Comparison of ENCODE assay signal across 8 cellular contexts in genomic region chr10:47311900-47312662, GRCh38. TPM values are rescaled to one million over a fixed set of nuclear protein-coding genes. Genes with fewer than 3 reads are reported as not detected.
DNase-seq lines count a peak whose midpoint lies in the region; ATAC-seq and TF ChIP-seq lines count a peak whose summit lies in the region.

No MANE protein-coding gene starts in this region.

- ATAC-seq in GM18858 (IDR thresholded peaks at IDR 0.05; ENCODE audit: unreplicated experiment) (peak; percentile 71), omental fat pad (ENCODE audit: low FRiP score) (peak; percentile 72)

- TF ChIP-seq CTCF in AG09309 (IDR thresholded peaks at IDR 0.05; ENCODE audit: control insufficient read depth, insufficient read depth, low read depth, low read length, missing control alignments) (peak; percentile 98), RWPE1 (conservative IDR thresholded peaks at IDR 0.05; ENCODE audit: low read depth) (peak; percentile 68), omental fat pad (IDR thresholded peaks at IDR 0.05) (peak in 1 of 3 donors; percentile 46), testis (IDR thresholded peaks at IDR 0.05) (peak; percentile 42 to 77 (median 68))

- no peaks in the 10 kb centered on the region for H3K36me3 ChIP-seq in testis (ENCODE audit: low read depth, missing control alignments)

- no peaks in the 10 kb centered on the region for H3K9me3 ChIP-seq in testis

- POLR2A ChIA-PET in RWPE1 (lab: Yijun Ruan, JAX; ENCODE audit: low non-redundant PET), result no interaction called here

- intact Hi-C loops in testis (cut with DNase I; ENCODE audit: low total_unique reads), result no loop called here

- CTCF ChIA-PET in RWPE1 (lab: Yijun Ruan, JAX), result interaction anchor here (0.5 to 5.7 kb wide), 25 partner anchors 9 to 1671 kb away, joined by 3 to 60 read pairs (median 4); partner anchors contain the start of gene GDF2

- no peak overlapping the region for H3K27ac ChIP-seq in RWPE1
- no peak overlapping the region for H3K27ac ChIP-seq in testis

- DNase-seq in AG09309 (ENCODE audit: low read depth) (peak; percentile 29), HuH-7 (ENCODE audit: low spot score) (peak; percentile 76), RWPE1 (ENCODE audit: low spot score) (peak; percentile 73), foreskin melanocyte (peak; percentile 32), omental fat pad (ENCODE audit: low spot score) (peak; percentile 63), testis (peak; percentile 91)
- DNase-seq in activated effector memory CD4-positive, alpha-beta T cell treated with anti-CD3 and anti-CD28 coated beads, Interleukin-2, amount 50 U/mL, for 16 hours, result peak; percentile 93

- no peak for TF ChIP-seq POLR2A in testis (IDR thresholded peaks at IDR 0.05)

- peaks cover 8% of the 10 kb centered on the region for H3K4me1 ChIP-seq in testis

- WGBS in testis, 2 donors, result 44 to 63% methylated on average over 5 to 21 of the region's 21 CpGs

- no peak overlapping the region for H3K4me3 ChIP-seq in AG09309 (ENCODE audit: control insufficient read depth, low read depth, low read length)
- H3K4me3 ChIP-seq in testis, result no peak overlapping the region

- no peaks in the 10 kb centered on the region for H3K27me3 ChIP-seq in testis

RNA-seq across cellular contexts. Expression of gene GDF2, which starts 10.2 kb away (rescaled TPM):
- total RNA-seq in omental fat pad, result not detected
- under 1 TPM; 0.19 to 0.39 TPM for total RNA-seq in testis
- not detected for polyA plus RNA-seq in testis (ENCODE audit: insufficient read depth, low read depth, low replicate concordance)

RNA-seq across cellular contexts. Expression of gene GDF10, which starts 12.1 kb away (rescaled TPM):
- total RNA-seq in omental fat pad, result 1 to 10 TPM in 1 of 4 donors, under 1 TPM in 3; 0.48 to 2.4 (median 0.66) TPM
- 10 to 100 TPM; 34.4 to 47.3 TPM for total RNA-seq in testis
- polyA plus RNA-seq in testis (ENCODE audit: insufficient read depth, low read depth, low replicate concordance), result 17.7 TPM

RNA-seq across cellular contexts. Expression of gene RBP3, which starts 36.1 kb away (rescaled TPM):
- total RNA-seq in omental fat pad (not detected), testis (under 1 TPM in 1 of 2 donors, not detected in 1; 0.25 TPM)
- 0.09 TPM for polyA plus RNA-seq in testis (ENCODE audit: insufficient read depth, low read depth, low replicate concordance)

Comparison
In these comparisons a context has a peak if more than half of its experiments do, and no peak if none do; other contexts are left out.
1. DNase-seq: peak in every context shown above with its lines; median percentile 93 in activated effector memory CD4-positive, alpha-beta T cell treated with anti-CD3 and anti-CD28 coated beads, Interleukin-2, amount 50 U/mL, for 16 hours; 91 in testis; 76 in HuH-7; 73 in RWPE1; 63 in omental fat pad; 32 in foreskin melanocyte; 29 in AG09309.
2. RNA of gene GDF10, which starts 12.1 kb away (total RNA-seq): 34.4 to 47.3 TPM in testis; 0.48 to 2.4 TPM in omental fat pad; every median in the first group is over 10 times any median in the second.